Comparison of ENCODE assay signal across 33 cellular contexts in genomic region chr5:174479325-174479724, GRCh38.
A peak's percentile ranks its signal among the peaks of the same experiment; 100 is the strongest.
DNase-seq lines count a peak whose midpoint lies in the region; ATAC-seq, FAIRE-seq and TF ChIP-seq lines count a peak whose summit lies in the region.
"Had no signal": no experiment of that assay in that cellular context is flagged by ENCODE, and none has a peak within 500 bp of the region (broad histone marks: within the 10 kb centered on the region; RNA-seq: fewer than 3 reads in every experiment).

No MANE protein-coding gene starts in this region.

- FAIRE-seq in colon (lab: Jason Lieb, UNC) (peak; percentile 45), endometrium (lab: Jason Lieb, UNC) (peak; percentile 57)
- FAIRE-seq: A204.1, A549, D721Med had no signal

- DNase-seq in aorta (no peak), amniotic stem cell (lab: John Stamatoyannopoulos, UW) (no peak)
- DNase-seq: 8988T; ACHN; AML-193; BE2C; C1 segment of cervical spinal cord; Caco-2; Calu3; CD4-positive, alpha-beta memory T cell; CD4-positive, alpha-beta T cell; CD4-positive, CD25-positive, alpha-beta regulatory T cell; CD8-positive, alpha-beta memory T cell; CD8-positive, alpha-beta T cell; COR-L47; DMS 273 treated with DMSO at 0.1 percent for 48 hours; DMS153; DMS53; DMS79; DMS79 treated with DMSO at 0.1 percent for 48 hours; DND-41; EL had no signal

- H3K4me1 ChIP-seq in HEK293 (ENCODE audit: control insufficient read depth, insufficient read depth, low read length) (peaks cover 8% of the 10 kb centered on the region), aorta (ENCODE audit: control insufficient read depth in 1 of 2, insufficient read depth in 2 of 2, low read length in 2 of 2) (no peaks in the 10 kb centered on the region)
- H3K4me1 ChIP-seq: A549; BLaER1; BLaER1 treated with 17β-estradiol and CSF1 and Interleukin-3, amounts not matched to agents 10 nM and 100 nM; Caco-2 had no signal

- TF ChIP-seq CTCF in HEK293 (tag by site-specific recombination; IDR thresholded peaks at IDR 0.05): no peak

- H3K36me3 ChIP-seq in HEK293 (ENCODE audit: control insufficient read depth in 2 of 2, insufficient read depth in 1 of 2, low read length in 2 of 2): no peaks in the 10 kb centered on the region
- H3K36me3 ChIP-seq in aorta (ENCODE audit: control insufficient read depth in 1 of 2, insufficient read depth in 2 of 2, low read length in 1 of 2): no peaks in the 10 kb centered on the region
- H3K36me3 ChIP-seq: BE2C; BLaER1; BLaER1 treated with 17β-estradiol and CSF1 and Interleukin-3, amounts not matched to agents 10 nM and 100 nM had no signal

- POLR2A ChIA-PET in HEK293 (lab: Yijun Ruan, JAX): interaction anchor here (0.5 kb wide), 1 partner anchor 390 kb away, joined by 3 read pairs; no protein-coding TSS in a partner anchor

- H3K9me3 ChIP-seq in HEK293 (ENCODE audit: control insufficient read depth, insufficient read depth, low read depth, low read length) (no peaks in the 10 kb centered on the region), aorta (ENCODE audit: control insufficient read depth, low read length) (peaks cover 4% of the 10 kb centered on the region)

- CTCF ChIA-PET in HEK293 (lab: Yijun Ruan, JAX): no interaction called here

- ATAC-seq in aorta (ENCODE audit: low FRiP score) (no peak), GM21528 (IDR thresholded peaks at IDR 0.05; ENCODE audit: low FRiP score, unreplicated experiment) (no peak)
- ATAC-seq: A549; CD8-positive, alpha-beta T cell had no signal

- no peak overlapping the region for H3K4me3 ChIP-seq in HEK293 (ENCODE audit: low read depth, low read length)
- H3K4me3 ChIP-seq in aorta (ENCODE audit: low read length in 2 of 2): no peak overlapping the region
- H3K4me3 ChIP-seq: A549; BLaER1; BLaER1 treated with 17β-estradiol and CSF1 and Interleukin-3, amounts not matched to agents 10 nM and 100 nM had no signal

- no peaks in the 10 kb centered on the region for H3K27me3 ChIP-seq in aorta (ENCODE audit: control insufficient read depth in 1 of 2, insufficient read depth in 2 of 2, low read length in 1 of 2)
- H3K27me3 ChIP-seq: BE2C; BLaER1; BLaER1 treated with 17β-estradiol and CSF1 and Interleukin-3, amounts not matched to agents 10 nM and 100 nM had no signal

- intact Hi-C loops in aorta (cut with DNase I): no loop called here

- H3K27ac ChIP-seq in HEK293 (ENCODE audit: extremely low read depth, low read depth, low read length) (no peak overlapping the region), aorta (ENCODE audit: low read depth in 1 of 2, low read length in 2 of 2) (no peak overlapping the region)
- H3K27ac ChIP-seq: 22Rv1; A549; BLaER1; BLaER1 treated with 17β-estradiol and CSF1 and Interleukin-3, amounts not matched to agents 10 nM and 100 nM; C4-2B had no signal

TF ChIP-seq in HEK293, 187 proteins besides CTCF, POLR2A, EP300 and RAD21:
- no peak for TF ChIP-seq ZNF639 (tag by site-specific recombination; IDR thresholded peaks at IDR 0.05)
- TF ChIP-seq SETDB1 (IDR thresholded peaks at IDR 0.05; ENCODE audit: insufficient read length, low read length): peak; percentile 60
- no peak for TF ChIP-seq ZBTB44 (tag by site-specific recombination; IDR thresholded peaks at IDR 0.05)
- no peak for TF ChIP-seq ZFP69B (tag by site-specific recombination; IDR thresholded peaks at IDR 0.05)
- TF ChIP-seq TRIM28 (IDR thresholded peaks at IDR 0.05; ENCODE audit: borderline replicate concordance, low read length): peak; percentile 49; the same call in 1 of the 2 replicates
- TF ChIP-seq ZNF580 (tag by site-specific recombination; IDR thresholded peaks at IDR 0.05): peak; percentile 80; the same call in 1 of the 2 replicates
- TF ChIP-seq ZNF280D (tag by site-specific recombination; IDR thresholded peaks at IDR 0.05): peak; percentile 98
- TF ChIP-seq ZNF555 (tag by site-specific recombination; conservative IDR thresholded peaks at IDR 0.05): no peak
- peak; percentile 6 for TF ChIP-seq ZNF510 (tag by site-specific recombination; IDR thresholded peaks at IDR 0.05; ENCODE audit: insufficient replicate concordance)
